Comparison of ENCODE assay signal across 1 cellular context in the genomic region with DNA sequence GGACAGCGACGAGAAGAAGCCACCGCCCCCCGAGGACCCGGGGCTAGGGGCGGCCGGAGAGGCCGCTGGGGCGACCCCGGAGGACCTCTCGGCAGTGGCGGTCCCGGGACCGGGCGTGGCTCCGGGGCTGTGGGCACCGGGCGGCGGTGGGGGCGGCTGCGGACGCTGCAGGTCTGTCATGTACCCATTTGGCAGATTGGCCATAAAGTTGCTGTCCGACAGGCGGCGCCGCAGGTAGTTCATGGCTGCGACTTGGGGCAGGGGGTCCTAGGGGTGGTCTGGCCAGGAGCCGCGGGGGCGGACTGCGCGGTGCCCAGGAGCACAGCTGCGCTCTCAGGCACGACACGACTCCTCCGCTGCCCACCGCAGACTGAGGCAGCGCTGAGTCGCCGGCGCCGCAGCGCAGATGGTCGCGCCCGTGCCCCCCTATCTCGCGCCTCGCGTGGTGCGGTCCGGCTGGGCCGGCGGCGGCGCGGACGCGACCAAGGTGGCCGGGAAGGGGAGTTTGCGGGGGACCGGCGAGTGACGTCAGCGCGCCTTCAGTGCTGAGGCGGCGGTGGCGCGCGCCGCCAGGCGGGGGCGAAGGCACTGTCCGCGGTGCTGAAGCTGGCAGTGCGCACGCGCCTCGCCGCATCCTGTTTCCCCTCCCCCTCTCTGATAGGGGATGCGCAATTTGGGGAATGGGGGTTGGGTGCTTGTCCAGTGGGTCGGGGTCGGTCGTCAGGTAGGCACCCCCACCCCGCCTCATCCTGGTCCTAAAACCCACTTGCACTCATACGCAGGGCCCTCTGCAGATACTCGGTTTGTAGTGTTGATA.
TF ChIP-seq lines count a peak whose summit lies in the region.

A gene (minus strand): TSS at position 372 of the 817 bp plus-strand sequence. CDS start 129 bp downstream, at position 243.

TF ChIP-seq in K562, 482 proteins besides CTCF, POLR2A, EP300 and RAD21 (continued from another document and continues in another):
- TF ChIP-seq, protein P1, sequence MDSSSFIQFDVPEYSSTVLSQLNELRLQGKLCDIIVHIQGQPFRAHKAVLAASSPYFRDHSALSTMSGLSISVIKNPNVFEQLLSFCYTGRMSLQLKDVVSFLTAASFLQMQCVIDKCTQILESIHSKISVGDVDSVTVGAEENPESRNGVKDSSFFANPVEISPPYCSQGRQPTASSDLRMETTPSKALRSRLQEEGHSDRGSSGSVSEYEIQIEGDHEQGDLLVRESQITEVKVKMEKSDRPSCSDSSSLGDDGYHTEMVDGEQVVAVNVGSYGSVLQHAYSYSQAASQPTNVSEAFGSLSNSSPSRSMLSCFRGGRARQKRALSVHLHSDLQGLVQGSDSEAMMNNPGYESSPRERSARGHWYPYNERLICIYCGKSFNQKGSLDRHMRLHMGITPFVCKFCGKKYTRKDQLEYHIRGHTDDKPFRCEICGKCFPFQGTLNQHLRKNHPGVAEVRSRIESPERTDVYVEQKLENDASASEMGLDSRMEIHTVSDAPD (CRISPR knock-in tag; IDR thresholded peaks at IDR 0.05): no peak
- TF ChIP-seq ZFP30 (CRISPR knock-in tag; IDR thresholded peaks at IDR 0.05; ENCODE audit: borderline replicate concordance): no peak
- TF ChIP-seq PPARD (CRISPR knock-in tag; IDR thresholded peaks at IDR 0.05): no peak
- peak; percentile 82 for TF ChIP-seq SMAD4 (CRISPR knock-in tag; conservative IDR thresholded peaks at IDR 0.05)
- TF ChIP-seq ZSCAN32 (CRISPR knock-in tag; IDR thresholded peaks at IDR 0.05): no peak
- TF ChIP-seq GABPB1 (CRISPR knock-in tag; IDR thresholded peaks at IDR 0.05): peak; percentile 81
- no peak for TF ChIP-seq HOXB6 (CRISPR knock-in tag; IDR thresholded peaks at IDR 0.05; ENCODE audit: borderline replicate concordance)
- TF ChIP-seq HDAC2 (IDR thresholded peaks at IDR 0.05): peak; percentile 34; the same call in 1 of the 2 replicates
- no peak for TF ChIP-seq MYNN (IDR thresholded peaks at IDR 0.05)
- TF ChIP-seq MYNN (CRISPR knock-in tag; IDR thresholded peaks at IDR 0.05): no peak
- no peak for TF ChIP-seq NR4A1 (CRISPR knock-in tag; IDR thresholded peaks at IDR 0.05)
- TF ChIP-seq NR4A1 (tag; IDR thresholded peaks at IDR 0.05): no peak
- TF ChIP-seq ZBTB8A (IDR thresholded peaks at IDR 0.05; ENCODE audit: partially characterized antibody): no peak
- TF ChIP-seq TEAD2 (tag; IDR thresholded peaks at IDR 0.05): no peak
- TF ChIP-seq MYC (IDR thresholded peaks at IDR 0.05; ENCODE audit: low read depth, low read length): peak; percentile 46; the same call in 1 of the 2 replicates
- no peak for TF ChIP-seq MYC (CRISPR knock-in tag; IDR thresholded peaks at IDR 0.05; ENCODE audit: borderline replicate concordance, low read depth)
- peak; percentile 57; the same call in 1 of the 2 replicates for TF ChIP-seq CHD2 (IDR thresholded peaks at IDR 0.05; ENCODE audit: low read depth, low read length)
- TF ChIP-seq, protein P2, sequence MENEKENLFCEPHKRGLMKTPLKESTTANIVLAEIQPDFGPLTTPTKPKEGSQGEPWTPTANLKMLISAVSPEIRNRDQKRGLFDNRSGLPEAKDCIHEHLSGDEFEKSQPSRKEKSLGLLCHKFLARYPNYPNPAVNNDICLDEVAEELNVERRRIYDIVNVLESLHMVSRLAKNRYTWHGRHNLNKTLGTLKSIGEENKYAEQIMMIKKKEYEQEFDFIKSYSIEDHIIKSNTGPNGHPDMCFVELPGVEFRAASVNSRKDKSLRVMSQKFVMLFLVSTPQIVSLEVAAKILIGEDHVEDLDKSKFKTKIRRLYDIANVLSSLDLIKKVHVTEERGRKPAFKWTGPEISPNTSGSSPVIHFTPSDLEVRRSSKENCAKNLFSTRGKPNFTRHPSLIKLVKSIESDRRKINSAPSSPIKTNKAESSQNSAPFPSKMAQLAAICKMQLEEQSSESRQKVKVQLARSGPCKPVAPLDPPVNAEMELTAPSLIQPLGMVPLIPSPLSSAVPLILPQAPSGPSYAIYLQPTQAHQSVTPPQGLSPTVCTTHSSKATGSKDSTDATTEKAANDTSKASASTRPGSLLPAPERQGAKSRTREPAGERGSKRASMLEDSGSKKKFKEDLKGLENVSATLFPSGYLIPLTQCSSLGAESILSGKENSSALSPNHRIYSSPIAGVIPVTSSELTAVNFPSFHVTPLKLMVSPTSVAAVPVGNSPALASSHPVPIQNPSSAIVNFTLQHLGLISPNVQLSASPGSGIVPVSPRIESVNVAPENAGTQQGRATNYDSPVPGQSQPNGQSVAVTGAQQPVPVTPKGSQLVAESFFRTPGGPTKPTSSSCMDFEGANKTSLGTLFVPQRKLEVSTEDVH (IDR thresholded peaks at IDR 0.05; ENCODE audit: low read depth, partially characterized antibody): no peak
- TF ChIP-seq, protein P3, sequence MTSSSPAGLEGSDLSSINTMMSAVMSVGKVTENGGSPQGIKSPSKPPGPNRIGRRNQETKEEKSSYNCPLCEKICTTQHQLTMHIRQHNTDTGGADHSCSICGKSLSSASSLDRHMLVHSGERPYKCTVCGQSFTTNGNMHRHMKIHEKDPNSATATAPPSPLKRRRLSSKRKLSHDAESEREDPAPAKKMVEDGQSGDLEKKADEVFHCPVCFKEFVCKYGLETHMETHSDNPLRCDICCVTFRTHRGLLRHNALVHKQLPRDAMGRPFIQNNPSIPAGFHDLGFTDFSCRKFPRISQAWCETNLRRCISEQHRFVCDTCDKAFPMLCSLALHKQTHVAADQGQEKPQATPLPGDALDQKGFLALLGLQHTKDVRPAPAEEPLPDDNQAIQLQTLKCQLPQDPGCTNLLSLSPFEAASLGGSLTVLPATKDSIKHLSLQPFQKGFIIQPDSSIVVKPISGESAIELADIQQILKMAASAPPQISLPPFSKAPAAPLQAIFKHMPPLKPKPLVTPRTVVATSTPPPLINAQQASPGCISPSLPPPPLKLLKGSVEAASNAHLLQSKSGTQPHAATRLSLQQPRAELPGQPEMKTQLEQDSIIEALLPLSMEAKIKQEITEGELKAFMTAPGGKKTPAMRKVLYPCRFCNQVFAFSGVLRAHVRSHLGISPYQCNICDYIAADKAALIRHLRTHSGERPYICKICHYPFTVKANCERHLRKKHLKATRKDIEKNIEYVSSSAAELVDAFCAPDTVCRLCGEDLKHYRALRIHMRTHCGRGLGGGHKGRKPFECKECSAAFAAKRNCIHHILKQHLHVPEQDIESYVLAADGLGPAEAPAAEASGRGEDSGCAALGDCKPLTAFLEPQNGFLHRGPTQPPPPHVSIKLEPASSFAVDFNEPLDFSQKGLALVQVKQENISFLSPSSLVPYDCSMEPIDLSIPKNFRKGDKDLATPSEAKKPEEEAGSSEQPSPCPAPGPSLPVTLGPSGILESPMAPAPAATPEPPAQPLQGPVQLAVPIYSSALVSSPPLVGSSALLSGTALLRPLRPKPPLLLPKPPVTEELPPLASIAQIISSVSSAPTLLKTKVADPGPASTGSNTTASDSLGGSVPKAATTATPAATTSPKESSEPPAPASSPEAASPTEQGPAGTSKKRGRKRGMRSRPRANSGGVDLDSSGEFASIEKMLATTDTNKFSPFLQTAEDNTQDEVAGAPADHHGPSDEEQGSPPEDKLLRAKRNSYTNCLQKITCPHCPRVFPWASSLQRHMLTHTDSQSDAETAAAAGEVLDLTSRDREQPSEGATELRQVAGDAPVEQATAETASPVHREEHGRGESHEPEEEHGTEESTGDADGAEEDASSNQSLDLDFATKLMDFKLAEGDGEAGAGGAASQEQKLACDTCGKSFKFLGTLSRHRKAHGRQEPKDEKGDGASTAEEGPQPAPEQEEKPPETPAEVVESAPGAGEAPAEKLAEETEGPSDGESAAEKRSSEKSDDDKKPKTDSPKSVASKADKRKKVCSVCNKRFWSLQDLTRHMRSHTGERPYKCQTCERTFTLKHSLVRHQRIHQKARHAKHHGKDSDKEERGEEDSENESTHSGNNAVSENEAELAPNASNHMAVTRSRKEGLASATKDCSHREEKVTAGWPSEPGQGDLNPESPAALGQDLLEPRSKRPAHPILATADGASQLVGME (CRISPR knock-in tag; IDR thresholded peaks at IDR 0.05): no peak
- TF ChIP-seq RBM14 (IDR thresholded peaks at IDR 0.05; ENCODE audit: borderline replicate concordance, insufficient read depth, low read depth, low read length): no peak
- no peak for TF ChIP-seq POLR3G (IDR thresholded peaks at IDR 0.05; ENCODE audit: extremely low read depth, insufficient read length, insufficient replicate concordance)
- TF ChIP-seq NR3C1 (CRISPR knock-in tag; IDR thresholded peaks at IDR 0.05): peak; percentile 49; the same call in 1 of the 2 replicates
- TF ChIP-seq CTBP1 (IDR thresholded peaks at IDR 0.05; ENCODE audit: borderline replicate concordance): peak; percentile 91
- TF ChIP-seq XRCC3 (IDR thresholded peaks at IDR 0.05): no peak
- TF ChIP-seq PYGO2 (tag; IDR thresholded peaks at IDR 0.05): no peak
- no peak for TF ChIP-seq ZNF239 (CRISPR knock-in tag; IDR thresholded peaks at IDR 0.05)
- TF ChIP-seq, protein P4, sequence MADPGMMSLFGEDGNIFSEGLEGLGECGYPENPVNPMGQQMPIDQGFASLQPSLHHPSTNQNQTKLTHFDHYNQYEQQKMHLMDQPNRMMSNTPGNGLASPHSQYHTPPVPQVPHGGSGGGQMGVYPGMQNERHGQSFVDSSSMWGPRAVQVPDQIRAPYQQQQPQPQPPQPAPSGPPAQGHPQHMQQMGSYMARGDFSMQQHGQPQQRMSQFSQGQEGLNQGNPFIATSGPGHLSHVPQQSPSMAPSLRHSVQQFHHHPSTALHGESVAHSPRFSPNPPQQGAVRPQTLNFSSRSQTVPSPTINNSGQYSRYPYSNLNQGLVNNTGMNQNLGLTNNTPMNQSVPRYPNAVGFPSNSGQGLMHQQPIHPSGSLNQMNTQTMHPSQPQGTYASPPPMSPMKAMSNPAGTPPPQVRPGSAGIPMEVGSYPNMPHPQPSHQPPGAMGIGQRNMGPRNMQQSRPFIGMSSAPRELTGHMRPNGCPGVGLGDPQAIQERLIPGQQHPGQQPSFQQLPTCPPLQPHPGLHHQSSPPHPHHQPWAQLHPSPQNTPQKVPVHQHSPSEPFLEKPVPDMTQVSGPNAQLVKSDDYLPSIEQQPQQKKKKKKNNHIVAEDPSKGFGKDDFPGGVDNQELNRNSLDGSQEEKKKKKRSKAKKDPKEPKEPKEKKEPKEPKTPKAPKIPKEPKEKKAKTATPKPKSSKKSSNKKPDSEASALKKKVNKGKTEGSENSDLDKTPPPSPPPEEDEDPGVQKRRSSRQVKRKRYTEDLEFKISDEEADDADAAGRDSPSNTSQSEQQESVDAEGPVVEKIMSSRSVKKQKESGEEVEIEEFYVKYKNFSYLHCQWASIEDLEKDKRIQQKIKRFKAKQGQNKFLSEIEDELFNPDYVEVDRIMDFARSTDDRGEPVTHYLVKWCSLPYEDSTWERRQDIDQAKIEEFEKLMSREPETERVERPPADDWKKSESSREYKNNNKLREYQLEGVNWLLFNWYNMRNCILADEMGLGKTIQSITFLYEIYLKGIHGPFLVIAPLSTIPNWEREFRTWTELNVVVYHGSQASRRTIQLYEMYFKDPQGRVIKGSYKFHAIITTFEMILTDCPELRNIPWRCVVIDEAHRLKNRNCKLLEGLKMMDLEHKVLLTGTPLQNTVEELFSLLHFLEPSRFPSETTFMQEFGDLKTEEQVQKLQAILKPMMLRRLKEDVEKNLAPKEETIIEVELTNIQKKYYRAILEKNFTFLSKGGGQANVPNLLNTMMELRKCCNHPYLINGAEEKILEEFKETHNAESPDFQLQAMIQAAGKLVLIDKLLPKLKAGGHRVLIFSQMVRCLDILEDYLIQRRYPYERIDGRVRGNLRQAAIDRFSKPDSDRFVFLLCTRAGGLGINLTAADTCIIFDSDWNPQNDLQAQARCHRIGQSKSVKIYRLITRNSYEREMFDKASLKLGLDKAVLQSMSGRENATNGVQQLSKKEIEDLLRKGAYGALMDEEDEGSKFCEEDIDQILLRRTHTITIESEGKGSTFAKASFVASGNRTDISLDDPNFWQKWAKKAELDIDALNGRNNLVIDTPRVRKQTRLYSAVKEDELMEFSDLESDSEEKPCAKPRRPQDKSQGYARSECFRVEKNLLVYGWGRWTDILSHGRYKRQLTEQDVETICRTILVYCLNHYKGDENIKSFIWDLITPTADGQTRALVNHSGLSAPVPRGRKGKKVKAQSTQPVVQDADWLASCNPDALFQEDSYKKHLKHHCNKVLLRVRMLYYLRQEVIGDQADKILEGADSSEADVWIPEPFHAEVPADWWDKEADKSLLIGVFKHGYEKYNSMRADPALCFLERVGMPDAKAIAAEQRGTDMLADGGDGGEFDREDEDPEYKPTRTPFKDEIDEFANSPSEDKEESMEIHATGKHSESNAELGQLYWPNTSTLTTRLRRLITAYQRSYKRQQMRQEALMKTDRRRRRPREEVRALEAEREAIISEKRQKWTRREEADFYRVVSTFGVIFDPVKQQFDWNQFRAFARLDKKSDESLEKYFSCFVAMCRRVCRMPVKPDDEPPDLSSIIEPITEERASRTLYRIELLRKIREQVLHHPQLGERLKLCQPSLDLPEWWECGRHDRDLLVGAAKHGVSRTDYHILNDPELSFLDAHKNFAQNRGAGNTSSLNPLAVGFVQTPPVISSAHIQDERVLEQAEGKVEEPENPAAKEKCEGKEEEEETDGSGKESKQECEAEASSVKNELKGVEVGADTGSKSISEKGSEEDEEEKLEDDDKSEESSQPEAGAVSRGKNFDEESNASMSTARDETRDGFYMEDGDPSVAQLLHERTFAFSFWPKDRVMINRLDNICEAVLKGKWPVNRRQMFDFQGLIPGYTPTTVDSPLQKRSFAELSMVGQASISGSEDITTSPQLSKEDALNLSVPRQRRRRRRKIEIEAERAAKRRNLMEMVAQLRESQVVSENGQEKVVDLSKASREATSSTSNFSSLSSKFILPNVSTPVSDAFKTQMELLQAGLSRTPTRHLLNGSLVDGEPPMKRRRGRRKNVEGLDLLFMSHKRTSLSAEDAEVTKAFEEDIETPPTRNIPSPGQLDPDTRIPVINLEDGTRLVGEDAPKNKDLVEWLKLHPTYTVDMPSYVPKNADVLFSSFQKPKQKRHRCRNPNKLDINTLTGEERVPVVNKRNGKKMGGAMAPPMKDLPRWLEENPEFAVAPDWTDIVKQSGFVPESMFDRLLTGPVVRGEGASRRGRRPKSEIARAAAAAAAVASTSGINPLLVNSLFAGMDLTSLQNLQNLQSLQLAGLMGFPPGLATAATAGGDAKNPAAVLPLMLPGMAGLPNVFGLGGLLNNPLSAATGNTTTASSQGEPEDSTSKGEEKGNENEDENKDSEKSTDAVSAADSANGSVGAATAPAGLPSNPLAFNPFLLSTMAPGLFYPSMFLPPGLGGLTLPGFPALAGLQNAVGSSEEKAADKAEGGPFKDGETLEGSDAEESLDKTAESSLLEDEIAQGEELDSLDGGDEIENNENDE (IDR thresholded peaks at IDR 0.05; ENCODE audit: low read depth, low read length): no peak
- peak in 1 of 2 experiments; percentile 27; a peak in 1 of 4 replicates for TF ChIP-seq TRIM24 (IDR thresholded peaks at IDR 0.05)
- TF ChIP-seq ZNF644 (tag; IDR thresholded peaks at IDR 0.05; ENCODE audit: low read depth): no peak; the same call in 1 of the 2 replicates
